21 cellular contexts compared by ENCODE assay signal in genomic region chr4:144590020-144590419, GRCh38.
"Had no signal": no experiment of that assay in that cellular context is flagged by ENCODE, and none has a peak within 500 bp of the region (broad histone marks: within the 10 kb centered on the region; RNA-seq: fewer than 3 reads in every experiment).

No MANE protein-coding gene starts in this region.

- H3K27me3 ChIP-seq: SJSA1 had no signal

- H3K4me1 ChIP-seq: SJSA1 had no signal

- H3K27ac ChIP-seq: SJSA1, SK-N-MC had no signal

- H3K9me3 ChIP-seq: SJSA1 had no signal

- DNase-seq: Kasumi-1, KBM-7, NCI-H1092, NCI-H1105 treated with DMSO at 0.1 percent for 48 hours, NCI-H1417 treated with DMSO at 0.1 percent for 48 hours, NCI-H146, NCI-H1694 treated with DMSO at 0.1 percent for 48 hours, NCI-H2029, NCI-H2081 treated with DMSO at 0.1 percent for 48 hours, NCI-H2171, NCI-H226, NCI-H446, NCI-H510A, NCI-H524 treated with DMSO at 0.1 percent for 48 hours, NCI-H69, NCI-H774, Right ventricle myocardium superior, RPMI8226, SIG-M5 had no signal

- H3K36me3 ChIP-seq: SJSA1 had no signal

- H3K4me3 ChIP-seq: SJSA1, SK-N-MC had no signal
